In genomic region chr7:81956520-81956919, GRCh38 we compare ENCODE assay signal across 8 cellular contexts.
DNase-seq lines count a peak whose midpoint lies in the region; ATAC-seq, FAIRE-seq and TF ChIP-seq lines count a peak whose summit lies in the region.

No MANE protein-coding gene starts in this region.

- DNase-seq in GM18507 (ENCODE audit: extremely low spot score, insufficient read length, low read depth) (peak; percentile 1), NT2/D1 (ENCODE audit: low read depth, low spot score) (peak; percentile 47), epidermal melanocyte (ENCODE audit: insufficient read length, low spot score) (peak; percentile 36), neural crest cell (ENCODE audit: low read depth, low spot score) (no peak), SW 1271 (lab: John Stamatoyannopoulos, UW) (no peak), vagina (ENCODE audit: extremely low spot score in 2 of 2) (no peak)
- DNase-seq in stimulated activated CD4-positive, alpha-beta T cell treated with anti-CD3 and anti-CD28 coated beads, Interleukin-12 subunit alpha, Interleukin-12 subunit beta, amount 100 ng/mL, for 4 hours, result no peak

- peak; percentile 68 for ATAC-seq in HG03097 (IDR thresholded peaks at IDR 0.05; ENCODE audit: low FRiP score, unreplicated experiment)

- H3K4me1 ChIP-seq in NT2/D1 (ENCODE audit: insufficient read depth, insufficient read length), result no peaks in the 10 kb centered on the region
- H3K4me1 ChIP-seq in vagina, result no peaks in the 10 kb centered on the region

- TF ChIP-seq POLR2A in vagina (IDR thresholded peaks at IDR 0.05), result no peak

- no peaks in the 10 kb centered on the region for H3K36me3 Mint-ChIP-seq in neural crest cell (ENCODE audit: low read depth)

- peak; percentile 39 for FAIRE-seq in GM18507 (lab: Jason Lieb, UNC)

- no peaks in the 10 kb centered on the region for H3K9me3 Mint-ChIP-seq in neural crest cell

- no peaks in the 10 kb centered on the region for H3K27me3 ChIP-seq in NT2/D1 (ENCODE audit: insufficient read depth, insufficient read length)
- H3K27me3 ChIP-seq in vagina, result no peaks in the 10 kb centered on the region

- peaks cover 5% of the 10 kb centered on the region for H3K4me1 Mint-ChIP-seq in neural crest cell

- no peak overlapping the region for H3K27ac Mint-ChIP-seq in neural crest cell (ENCODE audit: unreplicated experiment)

- H3K9me3 ChIP-seq in NT2/D1 (ENCODE audit: insufficient read depth, low read length), result no peaks in the 10 kb centered on the region
- H3K9me3 ChIP-seq in vagina, result no peaks in the 10 kb centered on the region

- H3K4me3 Mint-ChIP-seq in neural crest cell, result no peak overlapping the region

- TF ChIP-seq CTCF in neural crest cell (conservative IDR thresholded peaks at IDR 0.05), result peak; percentile 69
- peak in 1 of 3 experiments; percentile 49 for TF ChIP-seq CTCF in vagina (IDR thresholded peaks at IDR 0.05)

- H3K36me3 ChIP-seq in NT2/D1 (ENCODE audit: insufficient read depth, insufficient read length, low read length) (no peaks in the 10 kb centered on the region), vagina (no peaks in the 10 kb centered on the region)

- no peak overlapping the region for H3K9ac ChIP-seq in NT2/D1 (ENCODE audit: insufficient read length, low read depth)

- H3K4me3 ChIP-seq in NT2/D1 (ENCODE audit: insufficient read length, low read depth) (no peak overlapping the region), vagina (no peak overlapping the region)

- no peaks in the 10 kb centered on the region for H3K27me3 Mint-ChIP-seq in neural crest cell (ENCODE audit: low read depth)

- intact Hi-C loops in vagina (cut with DNase I), result loop anchor here (5.0 kb wide), 1 partner anchor 454 kb away; no protein-coding TSS in a partner anchor

- no peak overlapping the region for H3K27ac ChIP-seq in vagina

Comparison
In these comparisons a context has a peak if more than half of its experiments do, and no peak if none do; other contexts are left out.
1. DNase-seq: peak in GM18507 (single experiment), NT2/D1 (single experiment) and epidermal melanocyte (single experiment); none in neural crest cell (single experiment), SW 1271 (0 of 2), stimulated activated CD4-positive, alpha-beta T cell treated with anti-CD3 and anti-CD28 coated beads, Interleukin-12 subunit alpha, Interleukin-12 subunit beta, amount 100 ng/mL, for 4 hours (single experiment) and vagina (0 of 2).